Comparison of ENCODE assay signal across 30 cellular contexts in genomic region chr1:227567256-227567655, GRCh38.
"Had no signal": no experiment of that assay in that cellular context is flagged by ENCODE, and none has a peak within 500 bp of the region (broad histone marks: within the 10 kb centered on the region; RNA-seq: fewer than 3 reads in every experiment).

No MANE protein-coding gene starts in this region.

- H3K36me3 Mint-ChIP-seq: natural killer cell treated with Interleukin-12 subunit alpha and Interleukin-12 subunit beta and Interleukin-15 and Interleukin-18, amount 100 ng/mL, for 72 hours had no signal

- H3K27ac ChIP-seq: coronary artery, esophagus muscularis mucosa, foreskin keratinocyte, gastroesophageal sphincter, heart left ventricle, hepatocyte, neutrophil, pancreas, right lobe of liver, suprapubic skin, transverse colon, upper lobe of right lung, uterus had no signal

- H3K27me3 Mint-ChIP-seq: progenitor cell of endocrine pancreas had no signal

- H2AFZ ChIP-seq: hepatocyte had no signal

- H3K4me3 Mint-ChIP-seq: memory B cell; mesothelial cell of epicardium; natural killer cell treated with Interleukin-12 subunit alpha and Interleukin-12 subunit beta and Interleukin-15 and Interleukin-18, amount 100 ng/mL, for 72 hours; stimulated activated naive CD8-positive, alpha-beta T cell treated with anti-CD3 and anti-CD28 coated beads, Interleukin-15, amount 100 ng/mL, for 72 hours had no signal

- H3K4me1 ChIP-seq: right lobe of liver, upper lobe of right lung had no signal

- H3K27me3 ChIP-seq: esophagus muscularis mucosa, foreskin keratinocyte, gastroesophageal sphincter, heart left ventricle, hepatocyte, pancreas, right lobe of liver, suprapubic skin, transverse colon, upper lobe of right lung, uterus had no signal

- H3K36me3 ChIP-seq: esophagus muscularis mucosa, gastroesophageal sphincter, heart left ventricle, neutrophil, pancreas, right lobe of liver, suprapubic skin, transverse colon, upper lobe of right lung, uterus had no signal

- DNase-seq: dermis blood vessel endothelial cell; effector memory CD4-positive, alpha-beta T cell; foreskin keratinocyte; heart left ventricle; left ventricle myocardium superior; mucosa of descending colon; naive B cell; pancreas; right lobe of liver; small intestine; stimulated activated CD4-positive, alpha-beta T cell treated with anti-CD3 and anti-CD28 coated beads, Interleukin-12 subunit alpha, Interleukin-12 subunit beta, amount 100 ng/mL, for 4 hours; stimulated activated CD4-positive, alpha-beta T cell treated with anti-CD3 and anti-CD28 coated beads, Interleukin-1b, Interleukin-23, amount 100 ng/mL, for 48 hours; stimulated activated CD4-positive, alpha-beta T cell treated with anti-CD3 and anti-CD28 coated beads, Interleukin-4, amount 100 ng/mL, for 1 hour; stimulated activated CD8-positive, alpha-beta memory T cell treated with anti-CD3 and anti-CD28 coated beads, Interleukin-4, amount 100 ng/mL, for 48 hours; stimulated activated naive CD4-positive, alpha-beta T cell; stimulated activated naive CD8-positive, alpha-beta T cell treated with anti-CD3 and anti-CD28 coated beads, Interleukin-15, amount 100 ng/mL, for 72 hours; transverse colon; upper lobe of right lung; uterus had no signal

- H3K27ac Mint-ChIP-seq: memory B cell; mesothelial cell of epicardium; naive B cell; natural killer cell treated with Interleukin-12 subunit alpha and Interleukin-12 subunit beta and Interleukin-15 and Interleukin-18, amount 100 ng/mL, for 72 hours; progenitor cell of endocrine pancreas; stimulated activated naive CD8-positive, alpha-beta T cell treated with anti-CD3 and anti-CD28 coated beads, Interleukin-15, amount 100 ng/mL, for 72 hours had no signal

- H3K4me3 ChIP-seq: coronary artery, esophagus muscularis mucosa, gastroesophageal sphincter, heart left ventricle, hepatocyte, lung, mucosa of descending colon, pancreas, right lobe of liver, suprapubic skin, transverse colon, upper lobe of right lung, uterus had no signal

- H3K9me3 Mint-ChIP-seq: memory B cell; natural killer cell treated with Interleukin-12 subunit alpha and Interleukin-12 subunit beta and Interleukin-15 and Interleukin-18, amount 100 ng/mL, for 72 hours had no signal

- H3K9me3 ChIP-seq: esophagus muscularis mucosa, gastroesophageal sphincter, heart left ventricle, mucosa of descending colon, neutrophil, pancreas, right lobe of liver, suprapubic skin, transverse colon, upper lobe of right lung, uterus had no signal

- H3K4me2 ChIP-seq: hepatocyte had no signal
